12 cellular contexts compared by ENCODE assay signal in genomic region chr3:63932509-63933212, GRCh38. TPM values are rescaled to one million over a fixed set of nuclear protein-coding genes. Genes with fewer than 3 reads are reported as not detected.
DNase-seq lines count a peak whose midpoint lies in the region; ATAC-seq, FAIRE-seq and TF ChIP-seq lines count a peak whose summit lies in the region.
"Had no signal": no experiment of that assay in that cellular context is flagged by ENCODE, and none has a peak within 500 bp of the region (broad histone marks: within the 10 kb centered on the region; RNA-seq: fewer than 3 reads in every experiment).

No MANE protein-coding gene starts in this region.

- TF ChIP-seq RAD21 in A549 (conservative IDR thresholded peaks at IDR 0.05 in 1 of 2, IDR thresholded peaks at IDR 0.05 in 1 of 2): no peak

- peaks cover 83% of the 10 kb centered on the region for H3K4me1 Mint-ChIP-seq in CD4-positive, alpha-beta T cell (ENCODE audit: low read depth)
- H3K4me1 Mint-ChIP-seq in activated CD4-positive, alpha-beta memory T cell treated with anti-CD3 and anti-CD28 coated beads for 36 hours (ENCODE audit: low read depth): peaks cover 68% of the 10 kb centered on the region
- peaks cover 52 to 74% (median 63%) of the 10 kb centered on the region in 7 donors for H3K4me1 Mint-ChIP-seq in naive thymus-derived CD4-positive, alpha-beta T cell
- H3K4me1 Mint-ChIP-seq in glutamatergic neuron (ENCODE audit: low read depth, unreplicated experiment): peaks cover 9% of the 10 kb centered on the region

- DNase-seq in A549 (ENCODE audit: low read depth in 1 of 2, low spot score in 1 of 2): no peak
- DNase-seq in CD4-positive, alpha-beta T cell: no peak
- DNase-seq in activated CD4-positive, alpha-beta memory T cell treated with anti-CD3 and anti-CD28 coated beads for 36 hours: no peak
- no peak for DNase-seq in naive thymus-derived CD4-positive, alpha-beta T cell
- no peak for DNase-seq in activated gamma-delta T cell (lab: John Stamatoyannopoulos, UW)
- DNase-seq in glutamatergic neuron: no peak
- DNase-seq in tibial nerve (ENCODE audit: low spot score in 2 of 2): no peak
- DNase-seq: aorta; stimulated activated CD4-positive, alpha-beta T cell treated with anti-CD3 and anti-CD28 coated beads, Interleukin-4, amount 100 ng/mL, for 4 hours had no signal

- H3K27me3 Mint-ChIP-seq in CD4-positive, alpha-beta T cell: no peaks in the 10 kb centered on the region
- no peaks in the 10 kb centered on the region for H3K27me3 Mint-ChIP-seq in activated CD4-positive, alpha-beta memory T cell treated with anti-CD3 and anti-CD28 coated beads for 36 hours
- H3K27me3 Mint-ChIP-seq in naive thymus-derived CD4-positive, alpha-beta T cell: no peaks in the 10 kb centered on the region
- H3K27me3 Mint-ChIP-seq in glutamatergic neuron (ENCODE audit: unreplicated experiment): no peaks in the 10 kb centered on the region

- WGBS in A549 (ENCODE audit: missing lambda C conversion rate): 58% methylated on average over 3 of the region's 3 CpGs
- WGBS in tibial nerve, 2 donors: 56 to 62% methylated on average over 3 of the region's 3 CpGs

- no peak for TF ChIP-seq EP300 in A549 (IDR thresholded peaks at IDR 0.05)
- no peak for TF ChIP-seq EP300 in tibial nerve (IDR thresholded peaks at IDR 0.05)

- no peaks in the 10 kb centered on the region for H3K27me3 ChIP-seq in CD4-positive, alpha-beta T cell (ENCODE audit: control insufficient read depth, insufficient read depth, low read length)
- no peaks in the 10 kb centered on the region for H3K27me3 ChIP-seq in naive thymus-derived CD4-positive, alpha-beta T cell (ENCODE audit: control insufficient read depth in 2 of 2, insufficient read depth in 2 of 2, low read length in 2 of 2)
- H3K27me3 ChIP-seq in tibial nerve: no peaks in the 10 kb centered on the region

- peaks cover 22% of the 10 kb centered on the region; the same call in 2 of the 3 replicates for H3K4me1 ChIP-seq in A549
- H3K4me1 ChIP-seq in naive thymus-derived CD4-positive, alpha-beta T cell (ENCODE audit: control insufficient read depth in 2 of 2, insufficient read depth in 2 of 2, low read length in 2 of 2): peaks cover 9 to 30% of the 10 kb centered on the region in 2 donors
- H3K4me1 ChIP-seq in tibial nerve: peaks cover 0 to 63% (median 18%) of the 10 kb centered on the region in 4 donors

- H3K27ac Mint-ChIP-seq in CD4-positive, alpha-beta T cell: peak overlapping the region; percentile 53
- H3K27ac Mint-ChIP-seq in activated CD4-positive, alpha-beta memory T cell treated with anti-CD3 and anti-CD28 coated beads for 36 hours: peak overlapping the region; percentile 71
- peak overlapping the region in 5 of 9 donors; percentile 28 to 81 (median 67) for H3K27ac Mint-ChIP-seq in naive thymus-derived CD4-positive, alpha-beta T cell
- no peak overlapping the region for H3K27ac Mint-ChIP-seq in glutamatergic neuron (ENCODE audit: unreplicated experiment)

- CTCF ChIA-PET in A549 (lab: Yijun Ruan, JAX): interaction anchor here (0.6 kb wide), 1 partner anchor 60 kb away, joined by 3 read pairs; no protein-coding TSS in a partner anchor
- CTCF ChIA-PET in CD4-positive, alpha-beta T cell (lab: Charles Lee): no interaction called here
- CTCF ChIA-PET in activated CD4-positive, alpha-beta memory T cell treated with anti-CD3 and anti-CD28 coated beads for 36 hours (lab: Charles Lee): interaction anchor here (0.8 kb wide), 1 partner anchor 19 kb away, joined by 3 read pairs; no protein-coding TSS in a partner anchor
- CTCF ChIA-PET in naive thymus-derived CD4-positive, alpha-beta T cell (lab: Charles Lee): no interaction called here

- no peak overlapping the region for H3K4me3 Mint-ChIP-seq in CD4-positive, alpha-beta T cell
- no peak overlapping the region for H3K4me3 Mint-ChIP-seq in activated CD4-positive, alpha-beta memory T cell treated with anti-CD3 and anti-CD28 coated beads for 36 hours
- peak overlapping the region in 1 of 10 donors; percentile 12 for H3K4me3 Mint-ChIP-seq in naive thymus-derived CD4-positive, alpha-beta T cell
- H3K4me3 Mint-ChIP-seq in glutamatergic neuron (ENCODE audit: unreplicated experiment): no peak overlapping the region

- no peaks in the 10 kb centered on the region for H3K9me3 Mint-ChIP-seq in CD4-positive, alpha-beta T cell
- H3K9me3 Mint-ChIP-seq in activated CD4-positive, alpha-beta memory T cell treated with anti-CD3 and anti-CD28 coated beads for 36 hours: no peaks in the 10 kb centered on the region
- H3K9me3 Mint-ChIP-seq in naive thymus-derived CD4-positive, alpha-beta T cell: no peaks in the 10 kb centered on the region
- H3K9me3 Mint-ChIP-seq in glutamatergic neuron (ENCODE audit: unreplicated experiment): no peaks in the 10 kb centered on the region

- TF ChIP-seq POLR2A in A549 (IDR thresholded peaks at IDR 0.05; ENCODE audit: low read length): no peak
- TF ChIP-seq POLR2A in tibial nerve (IDR thresholded peaks at IDR 0.05): no peak

- ATAC-seq in A549 (0 out of 6 replicates have a peak, but pooled peaks of 1 of the 2 experiments have one; percentile 30), HG02852 (IDR thresholded peaks at IDR 0.05; ENCODE audit: unreplicated experiment) (no peak)
- ATAC-seq in CD4-positive, alpha-beta T cell (ENCODE audit: poor library complexity): no peak
- no peak for ATAC-seq in naive thymus-derived CD4-positive, alpha-beta T cell

- H3K4me3 ChIP-seq in A549: no peak overlapping the region
- no peak overlapping the region for H3K4me3 ChIP-seq in naive thymus-derived CD4-positive, alpha-beta T cell (ENCODE audit: low read length)
- H3K4me3 ChIP-seq in tibial nerve: no peak overlapping the region

- TF ChIP-seq CTCF in A549 (IDR thresholded peaks at IDR 0.05) (no peak), glutamatergic neuron (IDR thresholded peaks at IDR 0.05; ENCODE audit: partially characterized antibody, unreplicated experiment) (no peak), tibial nerve (IDR thresholded peaks at IDR 0.05) (no peak)
- TF ChIP-seq CTCF in CD4-positive, alpha-beta T cell (IDR thresholded peaks at IDR 0.05): no peak

- no peak for FAIRE-seq in A549 (lab: Jason Lieb, UNC)

- H3K36me3 ChIP-seq in naive thymus-derived CD4-positive, alpha-beta T cell (ENCODE audit: control insufficient read depth in 2 of 3, insufficient read depth in 3 of 3, low read length in 3 of 3): peaks cover 0 to 3% (median 0%) of the 10 kb centered on the region in 3 experiments
- no peaks in the 10 kb centered on the region for H3K36me3 ChIP-seq in tibial nerve

- peak overlapping the region; percentile 38; the same call in 2 of the 3 replicates for H3K4me2 ChIP-seq in A549

- intact Hi-C loops in CD4-positive, alpha-beta T cell (cut with DNase I, micrococcal nuclease): no loop called here
- intact Hi-C loops in activated CD4-positive, alpha-beta memory T cell treated with anti-CD3 and anti-CD28 coated beads for 36 hours (cut with micrococcal nuclease): loop anchor here (2.0 kb wide), 1 partner anchor 20 kb away; the partner anchor contains the start of gene SCAANT1
- intact Hi-C loops in naive thymus-derived CD4-positive, alpha-beta T cell (cut with micrococcal nuclease): loop anchor here in 1 of 2 donors (2.0 kb wide), 1 partner anchor 20 kb away; the partner anchor contains the start of gene SCAANT1

- no peak overlapping the region for H3K27ac ChIP-seq in A549
- H3K27ac ChIP-seq in CD4-positive, alpha-beta T cell (ENCODE audit: low read depth, low read length): no peak overlapping the region
- H3K27ac ChIP-seq in naive thymus-derived CD4-positive, alpha-beta T cell (ENCODE audit: low read depth, low read length): no peak overlapping the region
- H3K27ac ChIP-seq in tibial nerve: peak overlapping the region in 1 of 4 donors; percentile 41

- POLR2A ChIA-PET in A549 (lab: Yijun Ruan, JAX): no interaction called here
- POLR2A ChIA-PET in CD4-positive, alpha-beta T cell (lab: Charles Lee): no interaction called here
- POLR2A ChIA-PET in activated CD4-positive, alpha-beta memory T cell treated with anti-CD3 and anti-CD28 coated beads for 36 hours (lab: Charles Lee): no interaction called here
- POLR2A ChIA-PET in naive thymus-derived CD4-positive, alpha-beta T cell (lab: Charles Lee): no interaction called here

- no peaks in the 10 kb centered on the region for H3K9me3 ChIP-seq in A549
- H3K9me3 ChIP-seq in CD4-positive, alpha-beta T cell (ENCODE audit: control insufficient read depth, low read length): no peaks in the 10 kb centered on the region
- no peaks in the 10 kb centered on the region for H3K9me3 ChIP-seq in naive thymus-derived CD4-positive, alpha-beta T cell (ENCODE audit: control insufficient read depth in 2 of 3, low read length in 3 of 3)
- H3K9me3 ChIP-seq in tibial nerve: no peaks in the 10 kb centered on the region

- peaks cover 14% of the 10 kb centered on the region for H3K36me3 Mint-ChIP-seq in CD4-positive, alpha-beta T cell (ENCODE audit: low read depth)
- H3K36me3 Mint-ChIP-seq in activated CD4-positive, alpha-beta memory T cell treated with anti-CD3 and anti-CD28 coated beads for 36 hours: peaks cover 3% of the 10 kb centered on the region
- peaks cover 0 to 23% (median 5%) of the 10 kb centered on the region in 5 donors for H3K36me3 Mint-ChIP-seq in naive thymus-derived CD4-positive, alpha-beta T cell
- no peaks in the 10 kb centered on the region for H3K36me3 Mint-ChIP-seq in glutamatergic neuron (ENCODE audit: unreplicated experiment)

TF ChIP-seq in A549, 52 proteins besides CTCF, POLR2A, EP300 and RAD21 (continues in another document):
- TF ChIP-seq RARB (CRISPR knock-in tag; IDR thresholded peaks at IDR 0.05) (no peak), HEYL (CRISPR knock-in tag; IDR thresholded peaks at IDR 0.05) (no peak), ZC3H11A (IDR thresholded peaks at IDR 0.05) (no peak)
- TF ChIP-seq, protein P1, sequence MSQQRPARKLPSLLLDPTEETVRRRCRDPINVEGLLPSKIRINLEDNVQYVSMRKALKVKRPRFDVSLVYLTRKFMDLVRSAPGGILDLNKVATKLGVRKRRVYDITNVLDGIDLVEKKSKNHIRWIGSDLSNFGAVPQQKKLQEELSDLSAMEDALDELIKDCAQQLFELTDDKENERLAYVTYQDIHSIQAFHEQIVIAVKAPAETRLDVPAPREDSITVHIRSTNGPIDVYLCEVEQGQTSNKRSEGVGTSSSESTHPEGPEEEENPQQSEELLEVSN (IDR thresholded peaks at IDR 0.05; ENCODE audit: borderline replicate concordance, low read depth): no peak

RNA-seq across cellular contexts. Expression of gene SCAANT1, which starts 20.5 kb away (rescaled TPM):
- not detected in 2 replicates for polyA plus RNA-seq in A549 (2011; rRNA removed)
- polyA plus RNA-seq in A549 (2012; cell fraction: cytosol; rRNA removed): not detected in 2 replicates
- polyA plus RNA-seq in A549 (2012; cell fraction: nucleus; rRNA removed): not detected in 2 replicates
- polyA plus RNA-seq in A549 (2017; fragmentation: RNase III; extraction: RNeasy Plus Mini Kit Qiagen cat#74134 plus additional on column Dnase treatment): not detected in 3 replicates
- polyA minus RNA-seq in A549 (2011; rRNA and poly(A)+ RNA removed): 2.4 TPM in 1 of 2 replicates, not detected in the other
- total RNA-seq in CD4-positive, alpha-beta T cell: 1 to 10 TPM; 1.4 to 2.1 TPM
- total RNA-seq in activated CD4-positive, alpha-beta memory T cell treated with anti-CD3 and anti-CD28 coated beads for 36 hours: not detected
- total RNA-seq in naive thymus-derived CD4-positive, alpha-beta T cell: not detected
- polyA plus RNA-seq in naive thymus-derived CD4-positive, alpha-beta T cell: not detected
- total RNA-seq in glutamatergic neuron (ENCODE audit: unreplicated experiment): not detected
- not detected for total RNA-seq in tibial nerve
- total RNA-seq: aorta, mononuclear cell, RPMI7951 had no signal
- polyA plus RNA-seq: aorta had no signal

Comparison
In these comparisons a context has a peak if more than half of its experiments do, and no peak if none do; other contexts are left out.
1. CTCF ChIA-PET loops: an anchor here in A549 (0.6 kb wide) and activated CD4-positive, alpha-beta memory T cell treated with anti-CD3 and anti-CD28 coated beads for 36 hours (0.8 kb wide); none called in CD4-positive, alpha-beta T cell and naive thymus-derived CD4-positive, alpha-beta T cell.